In genomic region chr20:59938221-59938620, GRCh38 we compare ENCODE assay signal across 9 cellular contexts. TPM values are rescaled to one million over a fixed set of nuclear protein-coding genes. Genes with fewer than 3 reads are reported as not detected.
DNase-seq lines count a peak whose midpoint lies in the region; ATAC-seq and TF ChIP-seq lines count a peak whose summit lies in the region.
"Had no signal": no experiment of that assay in that cellular context is flagged by ENCODE, and none has a peak within 500 bp of the region (broad histone marks: within the 10 kb centered on the region; RNA-seq: fewer than 3 reads in every experiment).

No MANE protein-coding gene starts in this region.

- no peak for TF ChIP-seq CTCF in AG09309 (IDR thresholded peaks at IDR 0.05; ENCODE audit: control insufficient read depth, insufficient read depth, low read depth, low read length, missing control alignments)

- H2AFZ ChIP-seq in Karpas-422 (ENCODE audit: low read length) = no peak overlapping the region

- H3K4me3 ChIP-seq in AG09309 (ENCODE audit: control insufficient read depth, low read depth, low read length) = peak overlapping the region; percentile 16
- peak overlapping the region; percentile 71; the same call in 1 of the 2 replicates for H3K4me3 ChIP-seq in Karpas-422 (ENCODE audit: low read length)
- peak overlapping the region; percentile 30 to 87 for H3K4me3 ChIP-seq in muscle layer of duodenum (ENCODE audit: low read depth in 1 of 2, low read length in 2 of 2)
- no peak overlapping the region for H3K4me3 ChIP-seq in aorta (ENCODE audit: low read length in 2 of 2)

- H3K27ac ChIP-seq in Karpas-422 (ENCODE audit: low read length) = no peak overlapping the region
- H3K27ac ChIP-seq in caudate nucleus (ENCODE audit: low read depth, low read length) = peak overlapping the region; percentile 9
- H3K27ac ChIP-seq in muscle layer of duodenum (ENCODE audit: low read length) = no peak overlapping the region
- no peak overlapping the region for H3K27ac ChIP-seq in aorta (ENCODE audit: low read depth in 1 of 2, low read length in 2 of 2)

- peaks cover 34% of the 10 kb centered on the region for H3K4me1 ChIP-seq in Karpas-422 (ENCODE audit: low read length)
- H3K4me1 ChIP-seq in muscle layer of duodenum (ENCODE audit: control insufficient read depth in 1 of 2, insufficient read depth in 2 of 2, low read length in 2 of 2) = peaks cover 24 to 40% of the 10 kb centered on the region in 2 donors
- H3K4me1 ChIP-seq in aorta (ENCODE audit: control insufficient read depth in 1 of 2, insufficient read depth in 2 of 2, low read length in 2 of 2) = no peaks in the 10 kb centered on the region

- H3K36me3 ChIP-seq in Karpas-422 (ENCODE audit: insufficient read depth, low read length) (peaks cover 12% of the 10 kb centered on the region; the same call in 1 of the 2 replicates), muscle layer of duodenum (ENCODE audit: control insufficient read depth in 1 of 2, insufficient read depth in 2 of 2, low read length in 2 of 2) (peaks cover 0 to 6% of the 10 kb centered on the region in 2 donors), aorta (ENCODE audit: control insufficient read depth in 1 of 2, insufficient read depth in 2 of 2, low read length in 1 of 2) (no peaks in the 10 kb centered on the region)

- H4K20me1 ChIP-seq in Karpas-422 (ENCODE audit: insufficient read depth, low read depth, low read length) = no peaks in the 10 kb centered on the region

- peak overlapping the region; percentile 68 for H3K4me2 ChIP-seq in Karpas-422 (ENCODE audit: low read depth, low read length, poor library complexity, severe bottlenecking)

- H3K9ac ChIP-seq in Karpas-422 (ENCODE audit: low read length) = peak overlapping the region; percentile 7; the same call in 1 of the 2 replicates

- no peak for ATAC-seq in GM19324 (IDR thresholded peaks at IDR 0.05; ENCODE audit: low FRiP score, unreplicated experiment)
- ATAC-seq in HG03139 (IDR thresholded peaks at IDR 0.05; ENCODE audit: unreplicated experiment) = no peak
- ATAC-seq in GM18868 (IDR thresholded peaks at IDR 0.05; ENCODE audit: unreplicated experiment) = no peak
- ATAC-seq in aorta (ENCODE audit: low FRiP score) = no peak

- intact Hi-C loops in aorta (cut with DNase I) = no loop called here

- H3K27me3 ChIP-seq in Karpas-422 (ENCODE audit: low read length) (no peaks in the 10 kb centered on the region), muscle layer of duodenum (ENCODE audit: low read depth, low read length) (no peaks in the 10 kb centered on the region), aorta (ENCODE audit: control insufficient read depth in 1 of 2, insufficient read depth in 2 of 2, low read length in 1 of 2) (no peaks in the 10 kb centered on the region)

- H3K9me3 ChIP-seq in Karpas-422 (ENCODE audit: low read length) = no peaks in the 10 kb centered on the region
- H3K9me3 ChIP-seq in muscle layer of duodenum (ENCODE audit: control insufficient read depth in 1 of 2, low read length in 2 of 2) = no peaks in the 10 kb centered on the region
- no peaks in the 10 kb centered on the region for H3K9me3 ChIP-seq in aorta (ENCODE audit: control insufficient read depth, low read length)

- no peaks in the 10 kb centered on the region for H3K9me2 ChIP-seq in Karpas-422 (replicated peaks; ENCODE audit: insufficient read depth, low read length)

- H3K79me2 ChIP-seq in Karpas-422 (ENCODE audit: low read length) = peaks cover 38% of the 10 kb centered on the region

- DNase-seq in AG09309 (ENCODE audit: low read depth) (no peak), Karpas-422 (no peak), caudate nucleus (lab: John Stamatoyannopoulos, UW) (no peak), aorta (no peak)
- DNase-seq: cerebellar nuclear complex had no signal

- WGBS in aorta, 2 donors = 51 to 52% methylated on average over 4 of the region's 4 CpGs

RNA-seq across cellular contexts. Expression of gene PPP1R3D, which starts 1.9 kb away (rescaled TPM):
- total RNA-seq in Karpas-422 (2014; rRNA removed; shearing (Covaris generic); ENCODE audit: low replicate concordance) = 4.2 and 7.0 TPM in 2 replicates
- total RNA-seq in aorta = 1 to 10 TPM; 8.0 to 8.3 TPM
- polyA plus RNA-seq in aorta = 1 to 10 TPM; 2.5 to 4.4 TPM

RNA-seq across cellular contexts. Expression of gene FAM217B, which starts 2.0 kb away (rescaled TPM):
- 12.0 and 16.4 TPM in 2 replicates for total RNA-seq in Karpas-422 (2014; rRNA removed; shearing (Covaris generic); ENCODE audit: low replicate concordance)
- 10 to 100 TPM in 1 of 2 donors, 1 to 10 TPM in 1; 8.7 to 16.6 TPM for total RNA-seq in aorta
- 1 to 10 TPM; 5.4 to 5.6 TPM for polyA plus RNA-seq in aorta

RNA-seq across cellular contexts. Expression of gene SYCP2, which starts 4.8 kb away (rescaled TPM):
- total RNA-seq in Karpas-422 (2014; rRNA removed; shearing (Covaris generic); ENCODE audit: low replicate concordance) = 1.1 and 6.6 TPM in 2 replicates
- total RNA-seq in aorta = 1 to 10 TPM; 2.4 to 5.6 TPM
- 1 to 10 TPM in 1 of 2 donors, under 1 TPM in 1; 0.38 to 5.9 TPM for polyA plus RNA-seq in aorta

RNA-seq across cellular contexts. Expression of gene CDH26, which starts 20.0 kb away (rescaled TPM):
- total RNA-seq in Karpas-422 (2014; rRNA removed; shearing (Covaris generic); ENCODE audit: low replicate concordance) = 0.22 TPM in 1 of 2 replicates, not detected in the other
- total RNA-seq in aorta = 1 to 10 TPM; 2.8 to 4.5 TPM
- polyA plus RNA-seq in aorta = 1 to 10 TPM in 1 of 2 donors, not detected in 1; 1.2 TPM

Comparison
In these comparisons a context has a peak if more than half of its experiments do, and no peak if none do; other contexts are left out.
1. H3K4me3 ChIP-seq: peak in AG09309 (single experiment), Karpas-422 (single experiment) and muscle layer of duodenum (2 of 2); none in aorta (0 of 2).